Comparison of ENCODE assay signal across 8 cellular contexts in the genomic region with DNA sequence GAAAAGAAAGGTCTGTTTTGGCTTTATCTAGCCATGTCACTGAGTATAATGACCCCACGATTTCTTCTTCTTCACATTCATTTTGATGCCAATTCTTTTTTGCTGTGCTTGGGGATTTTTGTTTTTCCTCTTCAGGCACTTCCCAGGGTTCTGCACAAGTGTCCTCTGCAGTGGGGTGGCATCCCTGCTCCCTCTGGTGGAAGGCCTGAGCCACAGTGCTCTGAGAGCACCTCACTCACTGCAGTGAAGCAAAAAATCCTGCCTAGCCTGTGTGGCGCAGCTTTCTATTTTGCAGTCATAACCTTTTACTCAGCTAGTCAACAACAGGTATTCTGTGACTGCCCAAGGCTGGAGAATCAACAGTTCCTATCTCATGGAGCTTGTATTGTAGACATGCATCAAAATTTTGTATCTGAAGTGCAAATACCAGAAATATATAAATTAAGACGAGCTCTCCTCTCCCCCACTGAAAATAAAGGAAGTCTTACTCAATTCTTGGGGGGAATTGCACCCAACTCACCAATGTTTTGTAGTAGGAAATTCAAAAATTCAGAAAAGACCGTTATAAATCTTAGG.
DNase-seq lines count a peak whose midpoint lies in the region; ATAC-seq and TF ChIP-seq lines count a peak whose summit lies in the region.

No MANE protein-coding gene starts in this region.

- H3K27me3 ChIP-seq in H9 (ENCODE audit: insufficient read depth, low read length), result no peaks in the 10 kb centered on the region
- no peaks in the 10 kb centered on the region for H3K27me3 ChIP-seq in left lung
- no peaks in the 10 kb centered on the region for H3K27me3 ChIP-seq in tibial artery

- H3K4ac ChIP-seq in H9 (ENCODE audit: low read depth, low read length), result no peak overlapping the region

- DNase-seq in AG20443 (ENCODE audit: low spot score) (peak; percentile 73), H9 (peak; percentile 62), NCI-H774 (lab: John Stamatoyannopoulos, UW) (peak; percentile 62), caudate nucleus (lab: John Stamatoyannopoulos, UW) (peak in 55 of 61 donors; percentile 13 to 87 (median 60)), left lung (peak; percentile 37 to 55), tibial artery (peak in 1 of 2 donors; percentile 25)
- no peak for DNase-seq in naive thymus-derived CD8-positive, alpha-beta T cell

- H3K23ac ChIP-seq in H9 (ENCODE audit: insufficient read length, low read depth, low read length), result no peak overlapping the region

- no peak overlapping the region for H4K91ac ChIP-seq in H9 (ENCODE audit: insufficient read length, low read depth, low read length)

- H4K8ac ChIP-seq in H9 (replicated peaks; ENCODE audit: insufficient read length, low read depth, low read length), result no peak overlapping the region

- WGBS in H9 (ENCODE audit: extremely low coverage, insufficient read length, low lambda C conversion rate), result no CpG with 5 or more reads among the region's 4 CpGs

- no peak overlapping the region for H3K18ac ChIP-seq in H9 (ENCODE audit: insufficient read length, low read depth, low read length)

- POLR2A ChIA-PET in naive thymus-derived CD8-positive, alpha-beta T cell (lab: Charles Lee), result no interaction called here

- no peaks in the 10 kb centered on the region for H3K4me1 ChIP-seq in H9 (ENCODE audit: insufficient read depth, low read length)
- H3K4me1 ChIP-seq in left lung, result no peaks in the 10 kb centered on the region
- peaks cover 0 to 15% (median 5%) of the 10 kb centered on the region in 4 donors for H3K4me1 ChIP-seq in tibial artery

- peak; percentile 83 for TF ChIP-seq CTCF in H9 (conservative IDR thresholded peaks at IDR 0.05)
- TF ChIP-seq CTCF in left lung (IDR thresholded peaks at IDR 0.05), result peak; percentile 40 to 50
- TF ChIP-seq CTCF in tibial artery (IDR thresholded peaks at IDR 0.05), result peak; percentile 66 to 70

- H3K4me2 ChIP-seq in H9 (ENCODE audit: insufficient read depth, insufficient read length, low read length), result no peak overlapping the region

- H2BK5ac ChIP-seq in H9 (ENCODE audit: insufficient read length, low read length), result no peak overlapping the region

- H3K79me1 ChIP-seq in H9 (ENCODE audit: insufficient read depth, low read depth, low read length, poor library complexity, severe bottlenecking), result no peaks in the 10 kb centered on the region

- peaks cover 2 to 6% of the 10 kb centered on the region in 2 experiments; a peak in 3 of 4 replicates for H3K4me1 Mint-ChIP-seq in H9
- H3K4me1 Mint-ChIP-seq in naive thymus-derived CD8-positive, alpha-beta T cell, result no peaks in the 10 kb centered on the region

- H3K36me3 ChIP-seq in left lung (no peaks in the 10 kb centered on the region), tibial artery (no peaks in the 10 kb centered on the region)

- H2BK15ac ChIP-seq in H9 (ENCODE audit: low read depth, low read length), result no peak overlapping the region

- no peak overlapping the region for H2AFZ ChIP-seq in H9 (ENCODE audit: low read length)

- H3K9me3 Mint-ChIP-seq in H9, result no peaks in the 10 kb centered on the region
- no peaks in the 10 kb centered on the region for H3K9me3 Mint-ChIP-seq in naive thymus-derived CD8-positive, alpha-beta T cell

- H3K4me3 ChIP-seq in left lung (no peak overlapping the region), tibial artery (no peak overlapping the region)

- H3K27me3 Mint-ChIP-seq in H9 (ENCODE audit: low read depth), result peaks cover 2% of the 10 kb centered on the region
- peaks cover 2 to 26% (median 6%) of the 10 kb centered on the region in 5 donors for H3K27me3 Mint-ChIP-seq in naive thymus-derived CD8-positive, alpha-beta T cell

- H2BK12ac ChIP-seq in H9 (ENCODE audit: insufficient read length, low read depth, low read length), result no peak overlapping the region

- H3K27ac ChIP-seq in H9 (ENCODE audit: insufficient read length, low read depth, low read length) (no peak overlapping the region), caudate nucleus (ENCODE audit: low read depth, low read length) (peak overlapping the region; percentile 62), left lung (no peak overlapping the region), tibial artery (no peak overlapping the region)

- no peaks in the 10 kb centered on the region for H3K23me2 ChIP-seq in H9 (ENCODE audit: insufficient read length, low read depth, low read length, poor library complexity, severe bottlenecking)

- H2BK120ac ChIP-seq in H9 (ENCODE audit: low read depth, low read length, poor library complexity, severe bottlenecking), result no peak overlapping the region

- no peak overlapping the region for H3K27ac Mint-ChIP-seq in H9
- H3K27ac Mint-ChIP-seq in naive thymus-derived CD8-positive, alpha-beta T cell, result no peak overlapping the region

- intact Hi-C loops in left lung (cut with DNase I), result no loop called here
- intact Hi-C loops in tibial artery (cut with DNase I; ENCODE audit: low total_unique reads), result loop anchor here (10.0 kb wide), 1 partner anchor 530 kb away; no protein-coding TSS in a partner anchor

- H3K56ac ChIP-seq in H9 (ENCODE audit: insufficient read length, low read depth, low read length), result no peak overlapping the region

- no peak overlapping the region for H4K5ac ChIP-seq in H9 (ENCODE audit: insufficient read length, low read depth, low read length)

- H3K9me3 ChIP-seq in H9 (ENCODE audit: control insufficient read depth, low read depth, low read length) (no peaks in the 10 kb centered on the region), left lung (no peaks in the 10 kb centered on the region), tibial artery (no peaks in the 10 kb centered on the region)

- H2BK20ac ChIP-seq in H9 (ENCODE audit: low read depth, low read length, poor library complexity, severe bottlenecking), result no peak overlapping the region

- peak; percentile 98 for ATAC-seq in left lung
- ATAC-seq in naive thymus-derived CD8-positive, alpha-beta T cell, result no peak
- no peak for ATAC-seq in HG02885 (IDR thresholded peaks at IDR 0.05; ENCODE audit: poor library complexity, unreplicated experiment)

- no peaks in the 10 kb centered on the region for H3K36me3 Mint-ChIP-seq in H9 (ENCODE audit: insufficient read depth in 1 of 3, low read depth in 3 of 3)
- no peaks in the 10 kb centered on the region for H3K36me3 Mint-ChIP-seq in naive thymus-derived CD8-positive, alpha-beta T cell

- H3T11ph ChIP-seq in H9 (ENCODE audit: low read length), result no peak overlapping the region

- H3K14ac ChIP-seq in H9 (ENCODE audit: insufficient read depth, low read length), result no peak overlapping the region

- H3K9ac ChIP-seq in H9 (ENCODE audit: extremely low read depth, insufficient read length, low read length), result no peak overlapping the region

- H4K20me1 ChIP-seq in H9 (ENCODE audit: control insufficient read depth, insufficient read depth, insufficient read length), result no peaks in the 10 kb centered on the region

- no peak overlapping the region for H2AK5ac ChIP-seq in H9 (ENCODE audit: insufficient read length, low read length)

- H3K79me2 ChIP-seq in H9 (ENCODE audit: insufficient read depth, low read length), result no peaks in the 10 kb centered on the region

- H3K4me3 Mint-ChIP-seq in H9, result no peak overlapping the region
- H3K4me3 Mint-ChIP-seq in naive thymus-derived CD8-positive, alpha-beta T cell, result no peak overlapping the region

Comparison
In these comparisons a context has a peak if more than half of its experiments do, and no peak if none do; other contexts are left out.
1. DNase-seq: peak in AG20443 (single experiment), H9 (single experiment), NCI-H774 (single experiment), caudate nucleus (55 of 61) and left lung (2 of 2); none in naive thymus-derived CD8-positive, alpha-beta T cell (0 of 10).
2. Peak in every context shown above with its lines, with median percentiles within 50 percentile points of each other: CTCF ChIP-seq.